9 cellular contexts compared by ENCODE assay signal in genomic region chr4:39933689-39934590, GRCh38. TPM values are rescaled to one million over a fixed set of nuclear protein-coding genes. Genes with fewer than 3 reads are reported as not detected.
DNase-seq lines count a peak whose midpoint lies in the region; ATAC-seq, FAIRE-seq and TF ChIP-seq lines count a peak whose summit lies in the region.
"Had no signal": no experiment of that assay in that cellular context is flagged by ENCODE, and none has a peak within 500 bp of the region (broad histone marks: within the 10 kb centered on the region; RNA-seq: fewer than 3 reads in every experiment).

No MANE protein-coding gene starts in this region.

- H3K4me1 Mint-ChIP-seq in T-cell, result peaks cover 71 to 72% (median 72%) of the 10 kb centered on the region in 3 donors

- H3K4me1 ChIP-seq in gastrocnemius medialis, result peaks cover 17 to 18% of the 10 kb centered on the region in 2 donors

- H3K27me3 ChIP-seq in gastrocnemius medialis, result no peaks in the 10 kb centered on the region

- peak overlapping the region in 2 of 3 donors; percentile 7 to 21 for H3K4me3 Mint-ChIP-seq in T-cell

- ATAC-seq in T-cell (replicated peaks in 1 of 4) (no peak), sciatic nerve (peak; percentile 45), gastrocnemius medialis (no peak)

- no peaks in the 10 kb centered on the region for H3K27me3 Mint-ChIP-seq in T-cell

- no peak for DNase-seq in GM18507 (ENCODE audit: extremely low spot score, insufficient read length, low read depth)
- no peak for DNase-seq in T-cell
- peak; percentile 24 for DNase-seq in fibroblast of mammary gland (ENCODE audit: low read depth)
- no peak for DNase-seq in sciatic nerve (ENCODE audit: low spot score)
- DNase-seq in gastrocnemius medialis, result no peak
- no peak for DNase-seq in NCI-H524 treated with DMSO at 0.1 percent for 48 hours (lab: John Stamatoyannopoulos, UW)
- no peak for DNase-seq in mucosa of gallbladder (ENCODE audit: low spot score)
- DNase-seq: activated CD4-positive, alpha-beta T cell treated with anti-CD3 and anti-CD28 coated beads, Interleukin-2, amount 50 U/mL, for 48 hours; NCI-H2171 had no signal

- POLR2A ChIA-PET in T-cell (lab: Charles Lee), result interaction anchor here (0.5 to 1.3 kb wide), 9 partner anchors 15 to 580 kb away, joined by 3 to 16 read pairs (median 4); partner anchors contain the start of gene SMIM14 (in 1 of the 2)

- TF ChIP-seq CTCF in fibroblast of mammary gland (conservative IDR thresholded peaks at IDR 0.05; ENCODE audit: control insufficient read depth, insufficient read depth, low read depth, low read length) (no peak), gastrocnemius medialis (IDR thresholded peaks at IDR 0.05 in 4 of 5, conservative IDR thresholded peaks at IDR 0.05 in 1 of 5) (no peak)

- peaks cover 9% of the 10 kb centered on the region for H3K36me3 Mint-ChIP-seq in T-cell

- no peak overlapping the region for H3K4me3 ChIP-seq in fibroblast of mammary gland (ENCODE audit: control insufficient read depth, low read depth, low read length)
- H3K4me3 ChIP-seq in gastrocnemius medialis, result peak overlapping the region in 1 of 4 donors; percentile 9

- no peaks in the 10 kb centered on the region for H3K36me3 ChIP-seq in gastrocnemius medialis

- H3K27ac ChIP-seq in gastrocnemius medialis, result peak overlapping the region in 2 of 4 donors; percentile 17 to 22

- FAIRE-seq in GM18507 (lab: Jason Lieb, UNC), result peak; percentile 15

- no peak for TF ChIP-seq POLR2A in gastrocnemius medialis (IDR thresholded peaks at IDR 0.05)

- H3K9me3 ChIP-seq in gastrocnemius medialis, result no peaks in the 10 kb centered on the region

- in situ Hi-C loops in gastrocnemius medialis (cut with MboI; ENCODE audit: low sequenced_read_pairs in 4 of 4), result no loop called here

- H3K27ac Mint-ChIP-seq in T-cell, result peak overlapping the region; percentile 29 to 40

- intact Hi-C loops in sciatic nerve (cut with DNase I), result no loop called here
- intact Hi-C loops in gastrocnemius medialis (cut with DNase I; ENCODE audit: low total_unique reads), result no loop called here

- CTCF ChIA-PET in T-cell (lab: Charles Lee), result interaction anchor here (0.6 to 1.1 kb wide), 3 partner anchors 13 to 1798 kb away, joined by 3 to 5 read pairs (median 3); no protein-coding TSS in a partner anchor

- no peaks in the 10 kb centered on the region for H3K9me3 Mint-ChIP-seq in T-cell

RNA-seq across cellular contexts. Expression of gene PDS5A, which starts 43.8 kb away (rescaled TPM):
- 100 to 1,000 TPM in 2 of 5 donors, 10 to 100 TPM in 3; 73.5 to 113 (median 88.5) TPM for total RNA-seq in T-cell
- total RNA-seq in sciatic nerve, result 65.8 TPM
- total RNA-seq in gastrocnemius medialis, result 10 to 100 TPM; 28.3 to 40.6 (median 36.7) TPM
- total RNA-seq in mucosa of gallbladder, result 53.5 TPM
